In genomic region chr1:155277070-155277895, GRCh38 we compare ENCODE assay signal across 8 cellular contexts. TPM values are rescaled to one million over a fixed set of nuclear protein-coding genes. Genes with fewer than 3 reads are reported as not detected.
DNase-seq lines count a peak whose midpoint lies in the region; ATAC-seq and TF ChIP-seq lines count a peak whose summit lies in the region.

Gene HCN3, plus strand, starts transcription at chr1:155277463. Its CDS starts 128 bp downstream, at chr1:155277591.

- DNase-seq in BE2C: peak; percentile 100
- DNase-seq in NCI-H526 (lab: John Stamatoyannopoulos, UW): peak; percentile 98 to 100
- DNase-seq in activated CD4-positive, alpha-beta T cell treated with anti-CD3 and anti-CD28 coated beads for 48 hours: peak; percentile 96
- DNase-seq in cortex of kidney (lab: John Stamatoyannopoulos, UW): peak; percentile 51
- DNase-seq in left lobe of liver (ENCODE audit: low spot score): peak; percentile 98
- peak; percentile 95 for DNase-seq in stimulated activated CD4-positive, alpha-beta T cell treated with anti-CD3 and anti-CD28 coated beads, Interleukin-1b, Interleukin-23, amount 100 ng/mL, for 48 hours

- H3K4me1 ChIP-seq in BE2C: peaks cover 3% of the 10 kb centered on the region

- H3K27me3 ChIP-seq in BE2C: no peaks in the 10 kb centered on the region

- no peaks in the 10 kb centered on the region for H3K36me3 ChIP-seq in BE2C

- no peaks in the 10 kb centered on the region for H3K9me3 ChIP-seq in BE2C

- ATAC-seq in GM19351 (IDR thresholded peaks at IDR 0.05; ENCODE audit: unreplicated experiment) (peak; percentile 58), HG03469 (IDR thresholded peaks at IDR 0.05; ENCODE audit: unreplicated experiment) (peak; percentile 50), left lobe of liver (peak; percentile 86)

- peak; percentile 28 for TF ChIP-seq CTCF in BE2C (IDR thresholded peaks at IDR 0.05; ENCODE audit: low read depth, low read length)

- peak within 1 kb of the TSS; percentile 86 for H3K4me3 ChIP-seq in BE2C (ENCODE audit: low read depth, low read length)

RNA-seq across cellular contexts. Expression of gene HCN3, which starts in this region (rescaled TPM):
- 10.0 TPM for polyA plus RNA-seq in BE2C (2012; ENCODE audit: insufficient read depth, insufficient read length, low read depth)
- 2.5 TPM for total RNA-seq in left lobe of liver

Comparison
In these comparisons a context has a peak if more than half of its experiments do, and no peak if none do; other contexts are left out.
1. Peak in every context shown above with its lines: DNase-seq, ATAC-seq and H3K4me3 ChIP-seq.